ENCODE assay signal across 10 cellular contexts in genomic region chr20:41245086-41245707, GRCh38.
DNase-seq lines count a peak whose midpoint lies in the region; ATAC-seq and TF ChIP-seq lines count a peak whose summit lies in the region.
"Had no signal": no experiment of that assay in that cellular context is flagged by ENCODE, and none has a peak within 500 bp of the region (broad histone marks: within the 10 kb centered on the region; RNA-seq: fewer than 3 reads in every experiment).

No MANE protein-coding gene starts in this region.

- TF ChIP-seq CTCF in adrenal gland (IDR thresholded peaks at IDR 0.05) (peak in 3 of 6 experiments; percentile 25 to 45 (median 35)), GM10248 (IDR thresholded peaks at IDR 0.05; ENCODE audit: control extremely low read depth, extremely low read depth, low read depth, missing control alignments) (no peak)

- 39 to 48% (median 43%) methylated on average over 2 of the region's 2 CpGs for WGBS in adrenal gland, 4 donors
- WGBS in right cardiac atrium: 47% methylated on average over 2 of the region's 2 CpGs

- intact Hi-C loops in adrenal gland (cut with DNase I): loop anchor here in 1 of 2 donors (10.0 kb wide), 1 partner anchor 90 kb away; no protein-coding TSS in a partner anchor
- intact Hi-C loops in right cardiac atrium (cut with DNase I): loop anchor here (5.0 to 10.0 kb wide), 2 partner anchors 72 to 90 kb away; partner anchors contain the start of gene ZHX3 (in 1 of the 4)
- intact Hi-C loops in sciatic nerve (cut with DNase I): loop anchor here (10.0 kb wide), 1 partner anchor 90 kb away; no protein-coding TSS in a partner anchor

- peak overlapping the region in 3 of 5 donors; percentile 50 to 89 (median 88) for H3K27ac ChIP-seq in adrenal gland
- peak overlapping the region; percentile 98 for H3K27ac ChIP-seq in right cardiac atrium (ENCODE audit: low read length)
- H3K27ac ChIP-seq: HL-60, SK-N-MC had no signal

- ATAC-seq in GM18868 (IDR thresholded peaks at IDR 0.05; ENCODE audit: unreplicated experiment) (peak; percentile 35), right cardiac atrium (peak; percentile 34 to 71), sciatic nerve (peak; percentile 61)

- no peak overlapping the region for H3K4me3 ChIP-seq in adrenal gland
- H3K4me3 ChIP-seq in right cardiac atrium (ENCODE audit: low read length): no peak overlapping the region
- H3K4me3 ChIP-seq: SK-N-MC had no signal

- DNase-seq in adrenal gland (peak in 1 of 7 donors; percentile 27), right cardiac atrium (peak in 1 of 3 donors; percentile 51), sciatic nerve (ENCODE audit: low spot score) (no peak), GM10248 (ENCODE audit: extremely low spot score) (no peak), NCI-H510A treated with DMSO at 0.1 percent for 48 hours (lab: John Stamatoyannopoulos, UW) (no peak), HUDEP-2 (lab: John Stamatoyannopoulos, UW; ENCODE audit: unreplicated experiment in 76 of 76) (no peak)
- no peak for DNase-seq in activated CD8-positive, alpha-beta memory T cell treated with anti-CD3 and anti-CD28 coated beads, Interleukin-2, amount 50 U/mL, for 48 hours

- H3K4me1 ChIP-seq in adrenal gland (replicated peaks in 1 of 2) (peaks cover 42 to 63% of the 10 kb centered on the region in 2 donors), right cardiac atrium (ENCODE audit: control insufficient read depth, insufficient read depth, low read length) (peaks cover 33% of the 10 kb centered on the region)

- CTCF ChIA-PET in GM10248 (lab: Yijun Ruan, JAX): interaction anchor here (0.8 to 1.4 kb wide), 2 partner anchors 11 to 12 kb away, joined by 3 to 4 read pairs; no protein-coding TSS in a partner anchor

- H3K9me3 ChIP-seq in adrenal gland (replicated peaks in 1 of 3) (no peaks in the 10 kb centered on the region), right cardiac atrium (ENCODE audit: control insufficient read depth, low read length) (no peaks in the 10 kb centered on the region)

- H3K27me3 ChIP-seq in adrenal gland: no peaks in the 10 kb centered on the region
- no peaks in the 10 kb centered on the region for H3K27me3 ChIP-seq in right cardiac atrium (ENCODE audit: control insufficient read depth, insufficient read depth)

- POLR2A ChIA-PET in GM10248 (lab: Yijun Ruan, JAX): no interaction called here

- no peaks in the 10 kb centered on the region for H3K36me3 ChIP-seq in adrenal gland (replicated peaks in 1 of 2)

- no peak for TF ChIP-seq POLR2A in adrenal gland (IDR thresholded peaks at IDR 0.05)
